ENCODE assay signal across 16 cellular contexts in genomic region chr2:208570851-208571763, GRCh38.
DNase-seq lines count a peak whose midpoint lies in the region; ATAC-seq, FAIRE-seq and TF ChIP-seq lines count a peak whose summit lies in the region.
"Had no signal": no experiment of that assay in that cellular context is flagged by ENCODE, and none has a peak within 500 bp of the region (broad histone marks: within the 10 kb centered on the region; RNA-seq: fewer than 3 reads in every experiment).

No MANE protein-coding gene starts in this region.

- H3K36me3 ChIP-seq in kidney (ENCODE audit: control insufficient read depth in 1 of 2, insufficient read depth in 2 of 2, low read length in 2 of 2) (no peaks in the 10 kb centered on the region), thyroid gland (no peaks in the 10 kb centered on the region)

- H3K4ac ChIP-seq in H9 (ENCODE audit: low read depth, low read length), result no peak overlapping the region

- DNase-seq in A549 (ENCODE audit: low read depth in 1 of 2, low spot score in 1 of 2), result peak in 1 of 2 experiments; percentile 2
- no peak for DNase-seq in H9
- peak; percentile 13 for DNase-seq in SK-N-DZ (ENCODE audit: low spot score)
- DNase-seq in kidney, result no peak
- no peak for DNase-seq in NOMO-1 treated with dmso at 0.1 percent for 144 hours (lab: John Stamatoyannopoulos, UW; ENCODE audit: unreplicated experiment)
- DNase-seq in thyroid gland, result no peak
- DNase-seq in NK-92 (lab: John Stamatoyannopoulos, UW; ENCODE audit: unreplicated experiment), result no peak
- DNase-seq: activated CD4-positive, alpha-beta T cell treated with anti-CD3 and anti-CD28 coated beads, Interleukin-2, amount 50 U/mL, for 4 hours; activated T-cell treated with anti-CD3 and anti-CD28 coated beads, Interleukin-2, amount 50 U/mL, for 24 hours; NCI-H1930; NCI-H526; posterior cingulate gyrus; stimulated activated naive CD8-positive, alpha-beta T cell treated with anti-CD3 and anti-CD28 coated beads, Interleukin-15, Interleukin-2, amounts not matched to agents 100 U/mL and 50 U/mL, for 24 hours had no signal

- no peak overlapping the region for H3K56ac ChIP-seq in H9 (ENCODE audit: insufficient read length, low read depth, low read length)

- H2BK5ac ChIP-seq in H9 (ENCODE audit: insufficient read length, low read length), result no peak overlapping the region

- no peaks in the 10 kb centered on the region for H3K27me3 ChIP-seq in H9 (ENCODE audit: insufficient read depth, low read length)
- no peaks in the 10 kb centered on the region for H3K27me3 ChIP-seq in thyroid gland

- no peak overlapping the region for H4K91ac ChIP-seq in H9 (ENCODE audit: insufficient read length, low read depth, low read length)

- H4K5ac ChIP-seq in H9 (ENCODE audit: insufficient read length, low read depth, low read length), result no peak overlapping the region

- H3K4me3 ChIP-seq in A549, result no peak overlapping the region
- H3K4me3 ChIP-seq in kidney (ENCODE audit: low read length in 2 of 2), result peak overlapping the region; percentile 17 to 21
- H3K4me3 ChIP-seq in thyroid gland (replicated peaks in 1 of 3), result no peak overlapping the region

- no peak for TF ChIP-seq RAD21 in A549 (conservative IDR thresholded peaks at IDR 0.05 in 1 of 2, IDR thresholded peaks at IDR 0.05 in 1 of 2)

- intact Hi-C loops in kidney (cut with DNase I), result no loop called here
- intact Hi-C loops in thyroid gland (cut with DNase I), result no loop called here

- FAIRE-seq in A549 (lab: Jason Lieb, UNC), result no peak
- no peak for FAIRE-seq in kidney (lab: Jason Lieb, UNC)
- FAIRE-seq: bronchial epithelial cell had no signal

- no peak overlapping the region for H2BK15ac ChIP-seq in H9 (ENCODE audit: low read depth, low read length)

- no peaks in the 10 kb centered on the region for H4K20me1 ChIP-seq in H9 (ENCODE audit: control insufficient read depth, insufficient read depth, insufficient read length)

- no peaks in the 10 kb centered on the region for H3K79me1 ChIP-seq in H9 (ENCODE audit: insufficient read depth, low read depth, low read length, poor library complexity, severe bottlenecking)

- H3K4me1 ChIP-seq in A549 (no peaks in the 10 kb centered on the region), H9 (ENCODE audit: insufficient read depth, low read length) (no peaks in the 10 kb centered on the region), kidney (ENCODE audit: control insufficient read depth in 1 of 2, insufficient read depth in 1 of 2, low read depth in 1 of 2, low read length in 2 of 2) (peaks cover 9 to 10% of the 10 kb centered on the region in 2 donors), thyroid gland (no peaks in the 10 kb centered on the region)

- H3K9ac ChIP-seq in H9 (ENCODE audit: extremely low read depth, insufficient read length, low read length) (no peak overlapping the region), kidney (ENCODE audit: low read length in 2 of 2) (no peak overlapping the region)

- H3K4me1 Mint-ChIP-seq in H9, result peaks cover 9 to 10% of the 10 kb centered on the region in 2 experiments

- H3K9me3 Mint-ChIP-seq in H9, result no peaks in the 10 kb centered on the region
- H3K9me3 Mint-ChIP-seq: activated T-cell treated with anti-CD3 and anti-CD28 coated beads, Interleukin-2, amount 50 U/mL, for 24 hours had no signal

- no peak overlapping the region for H3K27ac Mint-ChIP-seq in H9
- H3K27ac Mint-ChIP-seq: activated T-cell treated with anti-CD3 and anti-CD28 coated beads, Interleukin-2, amount 50 U/mL, for 24 hours had no signal

- no peaks in the 10 kb centered on the region for H3K79me2 ChIP-seq in H9 (ENCODE audit: insufficient read depth, low read length)

- no peak overlapping the region for H3K23ac ChIP-seq in H9 (ENCODE audit: insufficient read length, low read depth, low read length)

- H3K9me3 ChIP-seq in A549, result no peaks in the 10 kb centered on the region
- H3K9me3 ChIP-seq in H9 (ENCODE audit: control insufficient read depth, low read depth, low read length), result no peaks in the 10 kb centered on the region
- H3K9me3 ChIP-seq in kidney (ENCODE audit: control insufficient read depth in 1 of 2, low read length in 2 of 2), result no peaks in the 10 kb centered on the region
- H3K9me3 ChIP-seq in thyroid gland, result no peaks in the 10 kb centered on the region

- H3K27me3 Mint-ChIP-seq in H9 (ENCODE audit: low read depth), result peaks cover 12% of the 10 kb centered on the region
- H3K27me3 Mint-ChIP-seq: activated T-cell treated with anti-CD3 and anti-CD28 coated beads, Interleukin-2, amount 50 U/mL, for 24 hours had no signal

- TF ChIP-seq EP300 in A549 (IDR thresholded peaks at IDR 0.05), result no peak

- no peaks in the 10 kb centered on the region for H3K36me3 Mint-ChIP-seq in H9 (ENCODE audit: insufficient read depth in 1 of 3, low read depth in 3 of 3)

- no peak overlapping the region for H3K4me3 Mint-ChIP-seq in H9
- H3K4me3 Mint-ChIP-seq: activated T-cell treated with anti-CD3 and anti-CD28 coated beads, Interleukin-2, amount 50 U/mL, for 24 hours had no signal

- no peak overlapping the region for H2AFZ ChIP-seq in H9 (ENCODE audit: low read length)

- no peak overlapping the region for H3K27ac ChIP-seq in A549
- H3K27ac ChIP-seq in H9 (ENCODE audit: insufficient read length, low read depth, low read length), result no peak overlapping the region
- H3K27ac ChIP-seq in kidney (ENCODE audit: low read depth in 2 of 2, low read length in 2 of 2), result no peak overlapping the region
- no peak overlapping the region for H3K27ac ChIP-seq in thyroid gland

- POLR2A ChIA-PET in A549 (lab: Yijun Ruan, JAX), result no interaction called here

- H2BK120ac ChIP-seq in H9 (ENCODE audit: low read depth, low read length, poor library complexity, severe bottlenecking), result no peak overlapping the region

- TF ChIP-seq POLR2A in A549 (IDR thresholded peaks at IDR 0.05; ENCODE audit: low read length) (no peak), thyroid gland (IDR thresholded peaks at IDR 0.05) (no peak)

- ATAC-seq in A549, result peak; percentile 71 to 84; a peak in 5 of 6 replicates
- no peak for ATAC-seq in GM21576 (IDR thresholded peaks at IDR 0.05; ENCODE audit: unreplicated experiment)
- ATAC-seq: Right ventricle myocardium inferior; stimulated activated naive CD8-positive, alpha-beta T cell treated with anti-CD3 and anti-CD28 coated beads, Interleukin-15, Interleukin-2, amounts not matched to agents 100 U/mL and 50 U/mL, for 24 hours had no signal

- H3K4me2 ChIP-seq in A549 (peak overlapping the region; percentile 61), H9 (ENCODE audit: insufficient read depth, insufficient read length, low read length) (no peak overlapping the region)

- H4K8ac ChIP-seq in H9 (replicated peaks; ENCODE audit: insufficient read length, low read depth, low read length), result no peak overlapping the region

- no peak overlapping the region for H3T11ph ChIP-seq in H9 (ENCODE audit: low read length)

- WGBS in A549 (ENCODE audit: missing lambda C conversion rate), result 22% methylated on average over 17 of the region's 17 CpGs
- no CpG with 5 or more reads among the region's 17 CpGs for WGBS in H9 (ENCODE audit: extremely low coverage, insufficient read length, low lambda C conversion rate)
- WGBS in thyroid gland, 2 donors, result 53 to 57% methylated on average over 17 of the region's 17 CpGs

- no peaks in the 10 kb centered on the region for H3K23me2 ChIP-seq in H9 (ENCODE audit: insufficient read length, low read depth, low read length, poor library complexity, severe bottlenecking)

- H2AK5ac ChIP-seq in H9 (ENCODE audit: insufficient read length, low read length), result no peak overlapping the region

- CTCF ChIA-PET in A549 (lab: Yijun Ruan, JAX), result no interaction called here

- H3K18ac ChIP-seq in H9 (ENCODE audit: insufficient read length, low read depth, low read length), result no peak overlapping the region

- no peak for TF ChIP-seq CTCF in A549 (IDR thresholded peaks at IDR 0.05)
- TF ChIP-seq CTCF in H9 (conservative IDR thresholded peaks at IDR 0.05), result peak; percentile 44
- no peak for TF ChIP-seq CTCF in kidney (IDR thresholded peaks at IDR 0.05; ENCODE audit: borderline replicate concordance, extremely low read depth, insufficient read depth)
- TF ChIP-seq CTCF in thyroid gland (IDR thresholded peaks at IDR 0.05), result no peak

- no peak overlapping the region for H2BK20ac ChIP-seq in H9 (ENCODE audit: low read depth, low read length, poor library complexity, severe bottlenecking)

- H3K14ac ChIP-seq in H9 (ENCODE audit: insufficient read depth, low read length), result no peak overlapping the region

- H2BK12ac ChIP-seq in H9 (ENCODE audit: insufficient read length, low read depth, low read length), result no peak overlapping the region

TF ChIP-seq in A549, 52 proteins besides CTCF, POLR2A, EP300 and RAD21:
- TF ChIP-seq E2F6 (IDR thresholded peaks at IDR 0.05; ENCODE audit: borderline replicate concordance, low read depth) (no peak), HMGXB4 (CRISPR knock-in tag; IDR thresholded peaks at IDR 0.05; ENCODE audit: borderline replicate concordance) (no peak), ZNF302 (CRISPR knock-in tag; IDR thresholded peaks at IDR 0.05) (no peak), TP53 (CRISPR knock-in tag; IDR thresholded peaks at IDR 0.05) (no peak), NR3C1 (IDR thresholded peaks at IDR 0.05) (no peak), PHF8 (IDR thresholded peaks at IDR 0.05; ENCODE audit: borderline replicate concordance, low read depth) (no peak), CHD2 (IDR thresholded peaks at IDR 0.05; ENCODE audit: low read length, partially characterized antibody) (no peak), POLR2AphosphoS2 (conservative IDR thresholded peaks at IDR 0.05; ENCODE audit: low read length) (no peak)
TF ChIP-seq in A549: peak in this region for 0.

Comparison
In these comparisons a context has a peak if more than half of its experiments do, and no peak if none do; other contexts are left out.
1. H3K4me3 ChIP-seq: peak in kidney (2 of 2); none in A549 (single experiment) and thyroid gland (0 of 3).